Comparison of ENCODE assay signal across 8 cellular contexts in the genomic region with DNA sequence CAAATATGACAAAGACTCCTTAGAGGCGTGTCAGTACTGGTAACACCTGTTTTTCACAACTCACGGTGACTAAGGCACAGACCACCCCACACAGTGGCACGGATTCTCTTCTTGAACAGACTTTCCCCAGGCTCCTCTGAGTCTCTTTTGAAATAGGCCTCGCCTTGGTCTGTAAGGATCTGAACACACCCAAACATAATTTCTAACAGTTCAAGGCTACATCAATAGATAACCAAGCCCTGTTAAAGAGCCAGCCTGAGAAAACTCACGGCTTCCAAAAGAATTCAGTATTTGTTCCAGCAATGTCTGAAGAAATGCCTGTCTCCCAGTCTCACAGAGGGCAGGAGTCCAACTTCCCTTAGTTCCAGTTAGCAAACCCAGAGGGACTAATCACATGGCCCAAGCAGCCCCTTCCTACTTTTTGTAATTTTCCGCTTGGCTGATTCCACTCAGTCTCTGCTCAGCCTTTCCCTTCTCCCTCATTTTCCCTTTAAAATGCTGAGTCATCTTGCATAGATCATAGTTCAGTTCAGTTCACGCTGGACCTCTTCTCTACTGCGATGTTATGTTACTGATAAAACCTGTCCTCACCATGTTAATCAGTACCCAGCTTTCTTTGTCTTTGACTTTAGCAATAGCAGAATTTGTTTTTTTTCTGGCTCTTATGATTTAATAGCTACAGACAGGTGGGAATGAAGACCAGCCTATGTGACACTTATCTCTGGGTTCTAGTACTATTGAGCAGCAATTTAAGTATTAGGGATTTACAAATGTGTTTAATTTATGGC. TPM values are rescaled to one million over a fixed set of nuclear protein-coding genes. Genes with fewer than 3 reads are reported as not detected.
DNase-seq lines count a peak whose midpoint lies in the region; ATAC-seq and TF ChIP-seq lines count a peak whose summit lies in the region.

No MANE protein-coding gene starts in this region.

- in situ Hi-C loops in G401 (cut with HindIII; ENCODE audit: low sequenced_read_pairs): no loop called here

- DNase-seq in G401 (ENCODE audit: low spot score) (peak; percentile 22), RPMI7951 (ENCODE audit: low read depth) (peak; percentile 88), fibroblast of pulmonary artery (ENCODE audit: low read depth) (peak; percentile 99), occipital lobe (lab: John Stamatoyannopoulos, UW) (peak; percentile 16)
- no peak for DNase-seq in stimulated activated CD4-positive, alpha-beta T cell treated with anti-CD3 and anti-CD28 coated beads, Interleukin-4, amount 100 ng/mL, for 24 hours

- TF ChIP-seq CTCF in fibroblast of pulmonary artery (IDR thresholded peaks at IDR 0.05; ENCODE audit: low read length, missing control alignments): no peak

- no peak for ATAC-seq in HG03460 (IDR thresholded peaks at IDR 0.05; ENCODE audit: unreplicated experiment)
- no peak for ATAC-seq in GM21529 (IDR thresholded peaks at IDR 0.05; ENCODE audit: unreplicated experiment)
- ATAC-seq in HG03457 (IDR thresholded peaks at IDR 0.05; ENCODE audit: unreplicated experiment): no peak

- H3K4me3 ChIP-seq in fibroblast of pulmonary artery (replicated peaks; ENCODE audit: low read depth, low read length): peak overlapping the region; percentile 8

RNA-seq across cellular contexts. Expression of a gene that starts 22.6 kb away (rescaled TPM):
- 1.4 TPM in 1 of 2 replicates, not detected in the other for total RNA-seq in G401 (2014; rRNA removed; shearing (Covaris generic))
- 88.1 and 95.2 TPM in 2 replicates for total RNA-seq in RPMI7951 (2014; rRNA removed; shearing (Covaris generic))
- total RNA-seq in occipital lobe: 8.0 TPM
